21 cellular contexts compared by ENCODE assay signal in the genomic region with DNA sequence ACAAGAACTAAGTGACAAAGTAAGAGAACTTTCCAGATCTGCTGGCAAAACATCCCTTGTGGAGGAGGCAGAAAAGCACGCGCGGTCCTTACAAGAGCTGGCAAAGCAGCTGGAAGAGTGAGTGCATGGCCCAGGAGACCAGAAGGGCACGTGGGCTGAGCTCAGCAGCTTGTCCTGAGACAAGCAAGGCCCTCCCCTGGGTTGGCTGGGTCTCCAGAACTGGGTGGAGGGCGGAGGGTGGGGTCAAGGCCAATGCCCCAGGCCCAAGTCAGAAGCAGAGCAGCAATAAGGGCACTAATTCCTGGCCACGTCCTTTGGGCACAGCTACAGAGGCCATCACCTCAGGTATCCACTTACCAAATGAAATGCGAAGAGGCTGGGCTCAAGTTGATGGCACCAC.
"Had no signal": no experiment of that assay in that cellular context is flagged by ENCODE, and none has a peak within 500 bp of the region (broad histone marks: within the 10 kb centered on the region; RNA-seq: fewer than 3 reads in every experiment).

No MANE protein-coding gene starts in this region.

- H3K4me3 Mint-ChIP-seq: naive B cell, nephron had no signal

- DNase-seq: colonic mucosa; dermis blood vessel endothelial cell; heart right ventricle; hypothalamus; left lung; mesendoderm; naive B cell; retina; small intestine; stimulated activated CD4-positive, alpha-beta T cell treated with anti-CD3 and anti-CD28 coated beads, Interleukin-12 subunit alpha, Interleukin-12 subunit beta, amount 100 ng/mL, for 4 hours; stimulated activated CD4-positive, alpha-beta T cell treated with anti-CD3 and anti-CD28 coated beads, Interleukin-2, amount 100 ng/mL, for 48 hours; stimulated activated naive CD4-positive, alpha-beta T cell treated with Interleukin-2 at 50 U/mL for 16 hours; thyroid gland; uterus had no signal

- H3K79me2 ChIP-seq: parathyroid adenoma had no signal

- H3K9me3 ChIP-seq: colonic mucosa, heart right ventricle, left lung, prostate gland, thyroid gland, upper lobe of left lung, uterus had no signal

- ATAC-seq: left lung had no signal

- H3K27ac ChIP-seq: colonic mucosa, heart right ventricle, left lung, parathyroid adenoma, prostate gland, thyroid gland, upper lobe of left lung, uterus had no signal

- H3K4me3 ChIP-seq: colonic mucosa, heart right ventricle, left lung, lung, prostate gland, thyroid gland, upper lobe of left lung, uterus had no signal

- H2AFZ ChIP-seq: parathyroid adenoma had no signal

- H3K4me1 ChIP-seq: colonic mucosa, left lung, parathyroid adenoma, prostate gland, thyroid gland, uterus had no signal

- H3K36me3 Mint-ChIP-seq: naive B cell had no signal

- H3K27me3 Mint-ChIP-seq: naive B cell had no signal

- H3K27ac Mint-ChIP-seq: naive B cell, nephron had no signal

- H3K36me3 ChIP-seq: colonic mucosa, left lung, prostate gland, thyroid gland, uterus had no signal

- FAIRE-seq: frontal cortex, islet of Langerhans, small intestine had no signal

- H3K9ac ChIP-seq: parathyroid adenoma had no signal

- H3K9me3 Mint-ChIP-seq: naive B cell, nephron had no signal

- H3K27me3 ChIP-seq: colonic mucosa, heart right ventricle, left lung, thyroid gland, upper lobe of left lung, uterus had no signal
